8 cellular contexts compared by ENCODE assay signal in the genomic region with DNA sequence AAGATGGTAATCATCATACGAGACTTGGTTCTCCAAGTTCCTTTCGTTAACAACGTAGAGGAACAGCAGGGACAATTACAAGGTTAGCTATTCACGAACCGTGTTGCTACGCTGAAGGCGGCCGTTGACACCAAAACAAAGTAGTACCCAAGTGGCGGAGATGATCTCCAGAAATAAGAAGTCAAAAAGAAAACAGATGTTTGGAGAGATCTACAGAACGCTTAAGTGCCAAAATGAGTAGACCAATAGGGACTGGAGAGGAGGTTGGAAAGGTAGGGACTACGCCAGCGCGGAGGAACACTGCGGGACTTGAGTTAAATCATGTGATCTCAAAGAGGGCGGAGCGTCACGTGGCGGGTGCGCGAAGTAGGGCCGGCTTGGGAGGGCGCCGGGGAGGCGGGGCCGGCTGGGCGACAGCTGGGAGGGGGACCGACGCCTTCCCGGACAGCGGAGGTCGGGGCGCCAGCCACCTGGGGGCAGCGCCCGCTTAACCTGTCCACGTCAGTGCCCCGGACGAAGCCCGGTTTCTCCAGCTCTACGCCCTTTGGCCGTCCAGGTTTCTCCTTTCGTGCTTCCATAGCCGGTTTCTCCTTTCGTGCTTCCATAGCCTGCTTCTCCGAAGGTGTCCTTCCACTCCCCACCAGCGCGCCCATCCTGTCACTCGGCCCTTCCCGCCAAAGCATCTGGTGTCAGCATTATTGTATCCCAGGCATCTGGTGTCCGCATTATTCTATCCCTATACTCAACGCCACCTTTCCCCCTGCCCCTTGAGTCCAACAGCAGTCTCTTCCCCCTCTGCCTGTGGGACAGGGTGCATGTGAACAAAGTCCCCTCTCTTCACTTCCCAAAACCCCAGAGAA. TPM values are rescaled to one million over a fixed set of nuclear protein-coding genes. Genes with fewer than 3 reads are reported as not detected.
A peak's percentile ranks its signal among the peaks of the same experiment; 100 is the strongest.
DNase-seq lines count a peak whose midpoint lies in the region; ATAC-seq and TF ChIP-seq lines count a peak whose summit lies in the region.

No MANE protein-coding gene starts in this region.

- H3K4me1 Mint-ChIP-seq in activated CD4-positive, alpha-beta memory T cell treated with anti-CD3 and anti-CD28 coated beads, Interleukin-2, amount 10 ng/mL, durations not matched to agents 7 days and 5 days, result peaks cover 52% of the 10 kb centered on the region

- H3K9me3 ChIP-seq in ectodermal cell (ENCODE audit: control insufficient read depth, low read length), result no peaks in the 10 kb centered on the region
- H3K9me3 ChIP-seq in lower lobe of right lung, result no peaks in the 10 kb centered on the region

- H3K27ac Mint-ChIP-seq in activated CD4-positive, alpha-beta memory T cell treated with anti-CD3 and anti-CD28 coated beads, Interleukin-2, amount 10 ng/mL, durations not matched to agents 7 days and 5 days, result peak overlapping the region; percentile 92

- CTCF ChIA-PET in activated CD4-positive, alpha-beta memory T cell treated with anti-CD3 and anti-CD28 coated beads, Interleukin-2, amount 10 ng/mL, durations not matched to agents 7 days and 5 days (lab: Charles Lee), result interaction anchor here (0.6 to 2.6 kb wide), 4 partner anchors 8 to 800 kb away, joined by 3 to 19 read pairs (median 7); partner anchors contain the start of genes ACADVL, CTDNEP1 and DLG4

- WGBS in ectodermal cell, 2 experiments, result 2 to 3% methylated on average over 50 of the region's 50 CpGs

- H3K4me1 ChIP-seq in ectodermal cell (ENCODE audit: control insufficient read depth, insufficient read depth, low read length) (peaks cover 5% of the 10 kb centered on the region), lower lobe of right lung (peaks cover 29% of the 10 kb centered on the region)

- DNase-seq in AG10803 (ENCODE audit: low read depth) (peak; percentile 97), GM19238 (ENCODE audit: insufficient read length, low spot score) (peak; percentile 85), NCI-H774 (lab: John Stamatoyannopoulos, UW) (peak; percentile 79), lower lobe of right lung (peak; percentile 97)
- peak; percentile 93 for DNase-seq in activated CD4-positive, alpha-beta memory T cell treated with anti-CD3 and anti-CD28 coated beads, Interleukin-2, amount 10 ng/mL, durations not matched to agents 7 days and 5 days
- peak; percentile 88 to 89 for DNase-seq in stimulated activated CD4-positive, alpha-beta T cell treated with anti-CD3 and anti-CD28 coated beads, Interleukin-4, amount 100 ng/mL, for 48 hours (ENCODE audit: low read depth in 2 of 2)

- intact Hi-C loops in lower lobe of right lung (cut with DNase I), result no loop called here

- no peaks in the 10 kb centered on the region for H3K9me3 Mint-ChIP-seq in activated CD4-positive, alpha-beta memory T cell treated with anti-CD3 and anti-CD28 coated beads, Interleukin-2, amount 10 ng/mL, durations not matched to agents 7 days and 5 days

- H3K4me3 Mint-ChIP-seq in activated CD4-positive, alpha-beta memory T cell treated with anti-CD3 and anti-CD28 coated beads, Interleukin-2, amount 10 ng/mL, durations not matched to agents 7 days and 5 days, result peak overlapping the region; percentile 87

- peaks cover 65% of the 10 kb centered on the region for H3K36me3 Mint-ChIP-seq in activated CD4-positive, alpha-beta memory T cell treated with anti-CD3 and anti-CD28 coated beads, Interleukin-2, amount 10 ng/mL, durations not matched to agents 7 days and 5 days (ENCODE audit: low read depth)

- H3K27ac ChIP-seq in ectodermal cell (ENCODE audit: insufficient read depth, low read depth, low read length, poor library complexity, severe bottlenecking), result peak overlapping the region; percentile 71
- H3K27ac ChIP-seq in lower lobe of right lung, result peak overlapping the region; percentile 96

- H3K27me3 ChIP-seq in ectodermal cell (ENCODE audit: control insufficient read depth, insufficient read depth, low read length, poor library complexity, severe bottlenecking) (no peaks in the 10 kb centered on the region), lower lobe of right lung (ENCODE audit: low read depth) (no peaks in the 10 kb centered on the region)

- POLR2A ChIA-PET in activated CD4-positive, alpha-beta memory T cell treated with anti-CD3 and anti-CD28 coated beads, Interleukin-2, amount 10 ng/mL, durations not matched to agents 7 days and 5 days (lab: Charles Lee), result interaction anchor here (1.0 to 9.1 kb wide), 8 partner anchors 8 to 444 kb away, joined by 3 to 100 read pairs (median 12); partner anchors contain the start of genes ACADVL, CTDNEP1, DLG4 and DVL2

- peak; percentile 33 for ATAC-seq in HG03520 (IDR thresholded peaks at IDR 0.05; ENCODE audit: unreplicated experiment)
- ATAC-seq in lower lobe of right lung, result peak; percentile 77 to 80

- H3K4me3 ChIP-seq in AG10803 (ENCODE audit: low read length) (peak overlapping the region; percentile 100), ectodermal cell (ENCODE audit: insufficient read depth, low read depth, low read length) (peak overlapping the region; percentile 69), lower lobe of right lung (peak overlapping the region; percentile 95)

- no peaks in the 10 kb centered on the region for H3K27me3 Mint-ChIP-seq in activated CD4-positive, alpha-beta memory T cell treated with anti-CD3 and anti-CD28 coated beads, Interleukin-2, amount 10 ng/mL, durations not matched to agents 7 days and 5 days

- no peak for TF ChIP-seq CTCF in AG10803 (conservative IDR thresholded peaks at IDR 0.05; ENCODE audit: low read length)
- peak; percentile 8 for TF ChIP-seq CTCF in lower lobe of right lung (IDR thresholded peaks at IDR 0.05)

- peaks cover 24% of the 10 kb centered on the region for H3K36me3 ChIP-seq in ectodermal cell (ENCODE audit: control insufficient read depth, insufficient read depth, low read length)
- peaks cover 54% of the 10 kb centered on the region for H3K36me3 ChIP-seq in lower lobe of right lung

RNA-seq across cellular contexts. Expression of gene GABARAP, which starts 0.7 kb away (rescaled TPM):
- 100 to 1,000 TPM; 303 to 313 TPM for total RNA-seq in activated CD4-positive, alpha-beta memory T cell treated with anti-CD3 and anti-CD28 coated beads, Interleukin-2, amount 10 ng/mL, durations not matched to agents 7 days and 5 days
- polyA plus RNA-seq in ectodermal cell (2013, experiment 1 of 4), result 564 TPM
- polyA plus RNA-seq in ectodermal cell (2013, experiment 2 of 4), result 562 TPM
- polyA plus RNA-seq in ectodermal cell (2013, experiment 3 of 4), result 520 TPM
- 589 TPM for polyA plus RNA-seq in ectodermal cell (2013, experiment 4 of 4)
- total RNA-seq in lower lobe of right lung, result 587 TPM

RNA-seq across cellular contexts. Expression of gene PHF23, which starts 3.7 kb away (rescaled TPM):
- total RNA-seq in activated CD4-positive, alpha-beta memory T cell treated with anti-CD3 and anti-CD28 coated beads, Interleukin-2, amount 10 ng/mL, durations not matched to agents 7 days and 5 days, result 10 to 100 TPM; 45.9 to 53.1 TPM
- polyA plus RNA-seq in ectodermal cell (2013, experiment 1 of 4), result 89.7 TPM
- 99.3 TPM for polyA plus RNA-seq in ectodermal cell (2013, experiment 2 of 4)
- polyA plus RNA-seq in ectodermal cell (2013, experiment 3 of 4), result 72.2 TPM
- polyA plus RNA-seq in ectodermal cell (2013, experiment 4 of 4), result 85.3 TPM
- total RNA-seq in lower lobe of right lung, result 33.9 TPM

RNA-seq across cellular contexts. Expression of gene CTDNEP1, which starts 8.6 kb away (rescaled TPM):
- 100 to 1,000 TPM; 170 to 175 TPM for total RNA-seq in activated CD4-positive, alpha-beta memory T cell treated with anti-CD3 and anti-CD28 coated beads, Interleukin-2, amount 10 ng/mL, durations not matched to agents 7 days and 5 days
- 145 TPM for polyA plus RNA-seq in ectodermal cell (2013, experiment 1 of 4)
- polyA plus RNA-seq in ectodermal cell (2013, experiment 2 of 4), result 143 TPM
- polyA plus RNA-seq in ectodermal cell (2013, experiment 3 of 4), result 125 TPM
- polyA plus RNA-seq in ectodermal cell (2013, experiment 4 of 4), result 134 TPM
- total RNA-seq in lower lobe of right lung, result 140 TPM

RNA-seq across cellular contexts. Expression of gene DVL2, which starts 8.6 kb away (rescaled TPM):
- 10 to 100 TPM; 47.2 to 49.1 TPM for total RNA-seq in activated CD4-positive, alpha-beta memory T cell treated with anti-CD3 and anti-CD28 coated beads, Interleukin-2, amount 10 ng/mL, durations not matched to agents 7 days and 5 days
- polyA plus RNA-seq in ectodermal cell (2013, experiment 1 of 4), result 86.8 TPM
- polyA plus RNA-seq in ectodermal cell (2013, experiment 2 of 4), result 86.8 TPM
- 62.2 TPM for polyA plus RNA-seq in ectodermal cell (2013, experiment 3 of 4)
- polyA plus RNA-seq in ectodermal cell (2013, experiment 4 of 4), result 74.7 TPM
- 46.4 TPM for total RNA-seq in lower lobe of right lung

RNA-seq across cellular contexts. Expression of gene ELP5, which starts 9.1 kb away (rescaled TPM):
- 10 to 100 TPM; 40.4 to 42.1 TPM for total RNA-seq in activated CD4-positive, alpha-beta memory T cell treated with anti-CD3 and anti-CD28 coated beads, Interleukin-2, amount 10 ng/mL, durations not matched to agents 7 days and 5 days
- 81.5 TPM for polyA plus RNA-seq in ectodermal cell (2013, experiment 1 of 4)
- polyA plus RNA-seq in ectodermal cell (2013, experiment 2 of 4), result 74.1 TPM
- polyA plus RNA-seq in ectodermal cell (2013, experiment 3 of 4), result 62.5 TPM
- polyA plus RNA-seq in ectodermal cell (2013, experiment 4 of 4), result 69.5 TPM
- total RNA-seq in lower lobe of right lung, result 33.2 TPM

Comparison
In these comparisons a context has a peak if more than half of its experiments do, and no peak if none do; other contexts are left out.
1. Peak in every context shown above with its lines: DNase-seq, ATAC-seq, H3K4me3 ChIP-seq and H3K27ac ChIP-seq.